Comparison of ENCODE assay signal across 29 cellular contexts in genomic region chr2:8288206-8288605, GRCh38.
"Had no signal": no experiment of that assay in that cellular context is flagged by ENCODE, and none has a peak within 500 bp of the region (broad histone marks: within the 10 kb centered on the region; RNA-seq: fewer than 3 reads in every experiment).

No MANE protein-coding gene starts in this region.

- ATAC-seq: stimulated activated memory B cell treated with anti-CD40 and anti-IgM and Interleukin-4, amounts not matched to agents 10 μg/mL and 1 μg/mL and 100 μg/mL, for 72 hours; stimulated activated naive CD8-positive, alpha-beta T cell treated with anti-CD3 and anti-CD28 coated beads, Interleukin-15, amount 100 ng/mL, for 72 hours; upper lobe of right lung had no signal

- FAIRE-seq: urothelium cell line had no signal

- H3K27me3 Mint-ChIP-seq: type B pancreatic cell had no signal

- H3K4me3 Mint-ChIP-seq: stimulated activated effector memory CD8-positive, alpha-beta T cell treated with anti-CD3 and anti-CD28 coated beads, Interleukin-12 subunit alpha, Interleukin-12 subunit beta, amount 100 ng/mL, for 72 hours; stimulated activated memory B cell treated with anti-CD40 and anti-IgM and Interleukin-4, amounts not matched to agents 10 μg/mL and 1 μg/mL and 100 μg/mL, for 72 hours; stimulated activated naive B cell treated with anti-CD40 and anti-IgM and Interleukin-4, amounts not matched to agents 10 μg/mL and 1 μg/mL and 100 μg/mL, for 72 hours; stimulated activated naive CD8-positive, alpha-beta T cell treated with anti-CD3 and anti-CD28 coated beads, Interleukin-15, amount 100 ng/mL, for 72 hours; stimulated activated naive CD8-positive, alpha-beta T cell treated with anti-CD3 and anti-CD28 coated beads, Interleukin-15, Interleukin-2, amounts not matched to agents 100 ng/mL and 50 ng/mL, for 24 hours; type B pancreatic cell had no signal

- DNase-seq: stimulated activated CD4-positive, alpha-beta T cell treated with anti-CD3 and anti-CD28 coated beads, Interleukin-2, amount 100 ng/mL, for 48 hours; stimulated activated CD4-positive, alpha-beta T cell treated with anti-CD3 and anti-CD28 coated beads, Interleukin-4, amount 100 ng/mL, for 1 hour; stimulated activated CD4-positive, alpha-beta T cell treated with anti-CD3 and anti-CD28 coated beads, Interleukin-4, amount 100 ng/mL, for 24 hours; stimulated activated CD4-positive, alpha-beta T cell treated with anti-CD3 and anti-CD28 coated beads, Interleukin-4, amount 100 ng/mL, for 4 hours; stimulated activated CD8-positive, alpha-beta memory T cell treated with anti-CD3 and anti-CD28 coated beads, Interleukin-4, amount 100 ng/mL, for 48 hours; stimulated activated naive B cell treated with anti-CD40 and anti-IgM and Interleukin-4, amounts not matched to agents 10 μg/mL and 1 μg/mL and 100 μg/mL, for 72 hours; stimulated activated naive CD4-positive, alpha-beta T cell; stimulated activated naive CD4-positive, alpha-beta T cell treated with Interleukin-2 at 50 U/mL for 16 hours; stimulated activated naive CD8-positive, alpha-beta T cell treated with anti-CD3 and anti-CD28 coated beads, Interleukin-15, amount 100 ng/mL, for 72 hours; stimulated activated naive CD8-positive, alpha-beta T cell treated with anti-CD3 and anti-CD28 coated beads, Interleukin-15, Interleukin-2, amounts not matched to agents 100 U/mL and 50 U/mL, for 24 hours; stomach; substantia nigra; testis; thyroid gland; tibial artery; transverse colon; trophoblast cell; upper lobe of left lung; upper lobe of right lung; uterus had no signal

- H3K27ac ChIP-seq: stomach, suprapubic skin, testis, thoracic aorta, thyroid gland, tibial artery, tibial nerve, transverse colon, upper lobe of left lung, upper lobe of right lung, uterus, vagina had no signal

- H3K4me1 ChIP-seq: suprapubic skin, testis, thyroid gland, tibial nerve, transverse colon, upper lobe of left lung, upper lobe of right lung, uterus, vagina had no signal

- H3K27ac Mint-ChIP-seq: stimulated activated effector memory CD8-positive, alpha-beta T cell treated with anti-CD3 and anti-CD28 coated beads, Interleukin-12 subunit alpha, Interleukin-12 subunit beta, amount 100 ng/mL, for 72 hours; stimulated activated memory B cell treated with anti-CD40 and anti-IgM and Interleukin-4, amounts not matched to agents 10 μg/mL and 1 μg/mL and 100 μg/mL, for 72 hours; stimulated activated naive B cell treated with anti-CD40 and anti-IgM and Interleukin-4, amounts not matched to agents 10 μg/mL and 1 μg/mL and 100 μg/mL, for 72 hours; stimulated activated naive CD8-positive, alpha-beta T cell treated with anti-CD3 and anti-CD28 coated beads, Interleukin-15, amount 100 ng/mL, for 72 hours; type B pancreatic cell had no signal

- H3K27me3 ChIP-seq: stomach, suprapubic skin, testis, thyroid gland, tibial artery, tibial nerve, transverse colon, upper lobe of left lung, upper lobe of right lung, uterus, vagina had no signal

- H3K4me3 ChIP-seq: stomach, suprapubic skin, testis, thoracic aorta, thyroid gland, tibial artery, tibial nerve, transverse colon, upper lobe of left lung, upper lobe of right lung, uterus, vagina had no signal

- H3K9me3 ChIP-seq: stomach, suprapubic skin, testis, thoracic aorta, thyroid gland, tibial artery, tibial nerve, transverse colon, upper lobe of left lung, upper lobe of right lung, uterus, vagina had no signal

- H3K36me3 ChIP-seq: stomach, suprapubic skin, thoracic aorta, thyroid gland, tibial artery, tibial nerve, transverse colon, upper lobe of left lung, upper lobe of right lung, uterus, vagina had no signal

- H3K36me3 Mint-ChIP-seq: stimulated activated memory B cell treated with anti-CD40 and anti-IgM and Interleukin-4, amounts not matched to agents 10 μg/mL and 1 μg/mL and 100 μg/mL, for 72 hours had no signal
